ENCODE assay signal across 13 cellular contexts in the genomic region with DNA sequence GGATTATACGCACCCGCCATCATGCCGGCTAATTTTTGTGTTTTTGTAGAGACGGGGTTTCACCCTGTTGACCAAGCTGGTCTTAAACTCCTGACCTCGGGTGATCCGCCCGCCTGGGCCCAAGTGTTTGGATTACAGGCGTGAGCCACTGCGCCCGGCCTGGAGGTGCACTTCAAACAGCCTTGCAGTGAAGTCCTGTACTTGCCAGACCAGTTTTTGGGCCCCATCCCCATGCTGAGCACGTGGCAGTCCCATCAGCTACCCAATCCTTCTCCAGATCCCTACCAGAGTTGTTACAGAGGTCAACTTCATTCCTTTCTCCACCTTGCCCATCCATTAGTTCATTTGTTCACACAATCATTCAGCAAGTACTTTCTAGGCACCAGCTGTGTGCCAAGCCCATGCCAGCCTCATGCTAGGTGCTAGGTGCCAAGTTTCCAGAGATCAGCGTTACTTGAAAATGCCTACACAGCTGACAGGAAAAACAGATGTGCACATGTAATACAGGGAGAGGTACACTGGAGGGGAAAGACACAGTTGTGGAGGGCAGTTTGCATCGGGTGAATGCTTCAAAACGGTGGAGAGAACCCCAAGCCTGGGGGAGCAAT. TPM values are rescaled to one million over a fixed set of nuclear protein-coding genes. Genes with fewer than 3 reads are reported as not detected.
DNase-seq lines count a peak whose midpoint lies in the region; ATAC-seq and TF ChIP-seq lines count a peak whose summit lies in the region.
"Had no signal": no experiment of that assay in that cellular context is flagged by ENCODE, and none has a peak within 500 bp of the region (broad histone marks: within the 10 kb centered on the region; RNA-seq: fewer than 3 reads in every experiment).

No MANE protein-coding gene starts in this region.

- WGBS in smooth muscle cell (ENCODE audit: low lambda C conversion rate), result 72% methylated on average over 14 of the region's 14 CpGs

- POLR2A ChIA-PET in WTC11 (lab: Charles Lee), result interaction anchor here (1.0 to 1.4 kb wide), 4 partner anchors 20 to 218 kb away, joined by 3 to 4 read pairs (median 3); a partner anchor contains a TSS

- no peak overlapping the region for H3K9ac ChIP-seq in smooth muscle cell (ENCODE audit: low read depth)

- peak overlapping the region; percentile 98 for H3K4me2 ChIP-seq in smooth muscle cell

- H3K27me3 Mint-ChIP-seq in WTC11 (ENCODE audit: low read depth) (peaks cover 27% of the 10 kb centered on the region), immature natural killer cell (ENCODE audit: low read depth in 3 of 3) (peaks cover 0 to 3% (median 0%) of the 10 kb centered on the region in 3 donors)
- H3K27me3 Mint-ChIP-seq in T-helper 2 cell treated with Interferon-gamma antibody and Interleukin-4, amounts not matched to agents 5 μg/mL and 100 μg/mL, for 36 hours (ENCODE audit: low read depth), result no peaks in the 10 kb centered on the region
- H3K27me3 Mint-ChIP-seq: activated B cell treated with CpG ODN at 0.5 μM for 24 hours; CD4-positive, CD25-positive, alpha-beta regulatory T cell had no signal

- no peaks in the 10 kb centered on the region for H4K20me1 ChIP-seq in smooth muscle cell (ENCODE audit: low read depth)

- H3K36me3 Mint-ChIP-seq in WTC11, result no peaks in the 10 kb centered on the region
- peaks cover 0 to 4% (median 0%) of the 10 kb centered on the region in 3 donors for H3K36me3 Mint-ChIP-seq in immature natural killer cell
- H3K36me3 Mint-ChIP-seq in T-helper 2 cell treated with Interferon-gamma antibody and Interleukin-4, amounts not matched to agents 5 μg/mL and 100 μg/mL, for 36 hours (ENCODE audit: low read depth), result peaks cover 4% of the 10 kb centered on the region

- DNase-seq in DMS53 (lab: John Stamatoyannopoulos, UW) (peak; percentile 40), DMS53 treated with DMSO at 0.1 percent for 48 hours (lab: John Stamatoyannopoulos, UW; ENCODE audit: unreplicated experiment) (no peak), WTC11 (ENCODE audit: low spot score) (no peak), immature natural killer cell (no peak), smooth muscle cell (lab: John Stamatoyannopoulos, UW; ENCODE audit: unreplicated experiment) (no peak), NCI-H1436 (lab: John Stamatoyannopoulos, UW) (no peak)
- DNase-seq in T-helper 2 cell treated with Interferon-gamma antibody and Interleukin-4, amounts not matched to agents 5 μg/mL and 100 μg/mL, for 36 hours (ENCODE audit: low spot score), result no peak
- DNase-seq: 8988T, amniotic stem cell, KBM-7 had no signal

- no peaks in the 10 kb centered on the region for H3K27me3 ChIP-seq in smooth muscle cell (ENCODE audit: low read depth)

- no peak overlapping the region for H3K4me3 ChIP-seq in smooth muscle cell

- CTCF ChIA-PET in WTC11 (lab: Charles Lee), result interaction anchor here (0.6 to 2.0 kb wide), 9 partner anchors 18 to 128 kb away, joined by 3 to 16 read pairs (median 8); a partner anchor contains a TSS

- no peaks in the 10 kb centered on the region for H3K36me3 ChIP-seq in smooth muscle cell (ENCODE audit: low read depth)

- peaks cover 4% of the 10 kb centered on the region for H3K4me1 ChIP-seq in smooth muscle cell (ENCODE audit: low read depth)

- H3K9me3 Mint-ChIP-seq in WTC11 (no peaks in the 10 kb centered on the region), immature natural killer cell (no peaks in the 10 kb centered on the region)
- H3K9me3 Mint-ChIP-seq in T-helper 2 cell treated with Interferon-gamma antibody and Interleukin-4, amounts not matched to agents 5 μg/mL and 100 μg/mL, for 36 hours, result no peaks in the 10 kb centered on the region
- H3K9me3 Mint-ChIP-seq: activated B cell treated with CpG ODN at 0.5 μM for 24 hours; CD4-positive, CD25-positive, alpha-beta regulatory T cell had no signal

- 0 out of 2 replicates have a peak overlapping the region, but pooled peaks have one; percentile 67 for H3K4me3 Mint-ChIP-seq in WTC11
- peak overlapping the region in 2 of 5 donors; percentile 29 to 33 for H3K4me3 Mint-ChIP-seq in immature natural killer cell
- no peak overlapping the region for H3K4me3 Mint-ChIP-seq in T-helper 2 cell treated with Interferon-gamma antibody and Interleukin-4, amounts not matched to agents 5 μg/mL and 100 μg/mL, for 36 hours

- no peaks in the 10 kb centered on the region for H3K79me2 ChIP-seq in smooth muscle cell (ENCODE audit: low read depth)

- H2AFZ ChIP-seq in smooth muscle cell (ENCODE audit: low read depth), result no peak overlapping the region

- H3K9me3 ChIP-seq in smooth muscle cell (replicated peaks; ENCODE audit: low read depth), result no peaks in the 10 kb centered on the region

- no peaks in the 10 kb centered on the region for H3F3A ChIP-seq in smooth muscle cell (ENCODE audit: low read depth)

- peaks cover 6% of the 10 kb centered on the region; the same call in 1 of the 2 replicates for H3K4me1 Mint-ChIP-seq in WTC11
- peaks cover 24 to 30% of the 10 kb centered on the region in 2 donors for H3K4me1 Mint-ChIP-seq in immature natural killer cell
- peaks cover 13% of the 10 kb centered on the region for H3K4me1 Mint-ChIP-seq in T-helper 2 cell treated with Interferon-gamma antibody and Interleukin-4, amounts not matched to agents 5 μg/mL and 100 μg/mL, for 36 hours (ENCODE audit: low read depth)

- TF ChIP-seq CTCF in WTC11 (IDR thresholded peaks at IDR 0.05) (no peak), smooth muscle cell (IDR thresholded peaks at IDR 0.05; ENCODE audit: borderline replicate concordance, insufficient read depth, poor library complexity, severe bottlenecking) (no peak)

- ATAC-seq in WTC11 (no peak), HG03025 (IDR thresholded peaks at IDR 0.05; ENCODE audit: low FRiP score, unreplicated experiment) (no peak)

- H3K27ac Mint-ChIP-seq in WTC11 (no peak overlapping the region), immature natural killer cell (peak overlapping the region in 4 of 6 donors; percentile 19 to 77 (median 59))
- no peak overlapping the region for H3K27ac Mint-ChIP-seq in T-helper 2 cell treated with Interferon-gamma antibody and Interleukin-4, amounts not matched to agents 5 μg/mL and 100 μg/mL, for 36 hours

- no peak overlapping the region for H3K27ac ChIP-seq in smooth muscle cell (ENCODE audit: low read depth)

TF ChIP-seq in WTC11, 78 proteins besides CTCF, POLR2A, EP300 and RAD21:
- TF ChIP-seq, protein P1, sequence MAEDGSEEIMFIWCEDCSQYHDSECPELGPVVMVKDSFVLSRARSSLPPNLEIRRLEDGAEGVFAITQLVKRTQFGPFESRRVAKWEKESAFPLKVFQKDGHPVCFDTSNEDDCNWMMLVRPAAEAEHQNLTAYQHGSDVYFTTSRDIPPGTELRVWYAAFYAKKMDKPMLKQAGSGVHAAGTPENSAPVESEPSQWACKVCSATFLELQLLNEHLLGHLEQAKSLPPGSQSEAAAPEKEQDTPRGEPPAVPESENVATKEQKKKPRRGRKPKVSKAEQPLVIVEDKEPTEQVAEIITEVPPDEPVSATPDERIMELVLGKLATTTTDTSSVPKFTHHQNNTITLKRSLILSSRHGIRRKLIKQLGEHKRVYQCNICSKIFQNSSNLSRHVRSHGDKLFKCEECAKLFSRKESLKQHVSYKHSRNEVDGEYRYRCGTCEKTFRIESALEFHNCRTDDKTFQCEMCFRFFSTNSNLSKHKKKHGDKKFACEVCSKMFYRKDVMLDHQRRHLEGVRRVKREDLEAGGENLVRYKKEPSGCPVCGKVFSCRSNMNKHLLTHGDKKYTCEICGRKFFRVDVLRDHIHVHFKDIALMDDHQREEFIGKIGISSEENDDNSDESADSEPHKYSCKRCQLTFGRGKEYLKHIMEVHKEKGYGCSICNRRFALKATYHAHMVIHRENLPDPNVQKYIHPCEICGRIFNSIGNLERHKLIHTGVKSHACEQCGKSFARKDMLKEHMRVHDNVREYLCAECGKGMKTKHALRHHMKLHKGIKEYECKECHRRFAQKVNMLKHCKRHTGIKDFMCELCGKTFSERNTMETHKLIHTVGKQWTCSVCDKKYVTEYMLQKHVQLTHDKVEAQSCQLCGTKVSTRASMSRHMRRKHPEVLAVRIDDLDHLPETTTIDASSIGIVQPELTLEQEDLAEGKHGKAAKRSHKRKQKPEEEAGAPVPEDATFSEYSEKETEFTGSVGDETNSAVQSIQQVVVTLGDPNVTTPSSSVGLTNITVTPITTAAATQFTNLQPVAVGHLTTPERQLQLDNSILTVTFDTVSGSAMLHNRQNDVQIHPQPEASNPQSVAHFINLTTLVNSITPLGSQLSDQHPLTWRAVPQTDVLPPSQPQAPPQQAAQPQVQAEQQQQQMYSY (CRISPR knock-in tag; IDR thresholded peaks at IDR 0.05), result no peak

RNA-seq across cellular contexts. Expression of a gene that starts 2.2 kb away (rescaled TPM):
- total RNA-seq in WTC11 (2021), result 1.5 to 3.7 TPM (median 2.8 TPM) in 3 replicates
- polyA plus RNA-seq in immature natural killer cell, result 1 to 10 TPM in 1 of 3 donors, under 1 TPM in 2; 0.31 to 1.8 (median 0.73) TPM
- total RNA-seq in smooth muscle cell, result 3.7 and 7.1 TPM in 2 replicates
- 0.54 and 2.1 TPM in 2 replicates for polyA plus RNA-seq in smooth muscle cell

RNA-seq across cellular contexts. Expression of a gene that starts 30.7 kb away (rescaled TPM):
- total RNA-seq in WTC11 (2021), result 5.8 to 8.7 TPM (median 6.2 TPM) in 3 replicates
- 10 to 100 TPM in 2 of 3 donors, 1 to 10 TPM in 1; 8.2 to 14.5 (median 12.1) TPM for polyA plus RNA-seq in immature natural killer cell
- 3.3 and 4.4 TPM in 2 replicates for total RNA-seq in smooth muscle cell
- polyA plus RNA-seq in smooth muscle cell, result 3.8 and 5.4 TPM in 2 replicates

RNA-seq across cellular contexts. Expression of a gene that starts 39.8 kb away (rescaled TPM):
- total RNA-seq in WTC11 (2021), result 64.6 to 69.7 TPM (median 64.9 TPM) in 3 replicates
- polyA plus RNA-seq in immature natural killer cell, result 10 to 100 TPM; 76.9 to 99.5 (median 81.5) TPM
- 48.3 and 48.6 TPM in 2 replicates for total RNA-seq in smooth muscle cell
- polyA plus RNA-seq in smooth muscle cell, result 26.1 and 28.6 TPM in 2 replicates

Comparison
In these comparisons a context has a peak if more than half of its experiments do, and no peak if none do; other contexts are left out.
1. H3K27ac Mint-ChIP-seq: peak in immature natural killer cell (4 of 6); none in WTC11 (single experiment) and T-helper 2 cell treated with Interferon-gamma antibody and Interleukin-4, amounts not matched to agents 5 μg/mL and 100 μg/mL, for 36 hours (single experiment).